Comparison of ENCODE assay signal across 8 cellular contexts in the genomic region with DNA sequence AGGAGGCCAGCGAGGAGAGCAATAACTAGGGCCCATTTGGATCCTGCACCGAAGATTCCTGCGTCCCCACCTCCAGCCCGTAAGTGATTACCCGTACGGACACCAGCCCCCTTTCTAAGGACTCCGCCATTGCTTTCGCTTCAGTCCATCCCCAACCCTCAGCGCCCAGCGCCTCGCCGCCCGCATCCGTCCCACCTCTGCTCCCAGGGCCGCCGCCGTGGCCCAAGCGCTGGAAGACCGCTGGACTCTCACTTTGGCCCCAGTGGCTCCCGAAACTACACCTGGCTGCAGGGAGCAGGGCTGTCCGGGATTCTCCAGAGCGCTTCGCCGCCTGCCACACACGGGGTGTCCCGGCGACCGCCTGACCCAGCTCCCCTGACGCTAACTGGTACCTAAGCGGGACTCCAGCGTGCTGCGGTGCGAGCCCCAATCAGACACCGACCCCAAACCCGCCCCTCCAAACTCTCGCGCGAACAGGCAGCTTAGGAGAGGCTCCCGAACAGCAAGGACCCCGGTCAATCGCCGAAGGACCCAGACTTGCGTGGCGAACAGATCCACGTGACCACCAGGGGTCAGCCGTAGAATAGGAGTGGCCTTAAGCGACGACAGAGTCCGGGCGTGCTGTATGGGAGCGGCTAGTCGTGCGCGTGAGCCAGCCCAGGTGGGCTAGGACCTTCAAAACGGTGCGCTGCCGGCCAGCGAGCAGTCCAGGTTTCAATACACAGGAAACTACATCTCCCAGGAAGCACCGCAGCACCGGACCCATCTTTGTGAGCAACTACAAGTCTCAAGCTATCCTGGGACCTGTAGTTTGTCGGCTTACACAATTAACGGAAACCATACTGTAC. TPM values are rescaled to one million over a fixed set of nuclear protein-coding genes. Genes with fewer than 3 reads are reported as not detected.
DNase-seq lines count a peak whose midpoint lies in the region; ATAC-seq, FAIRE-seq and TF ChIP-seq lines count a peak whose summit lies in the region.

A gene (minus strand): TSS at position 363 of the 848 bp plus-strand sequence. CDS start 771 bp downstream, outside the sequence.

- no peaks in the 10 kb centered on the region for H4K20me1 ChIP-seq in hepatocyte (ENCODE audit: insufficient read depth, poor library complexity, severe bottlenecking)

- FAIRE-seq in GM18507 (lab: Jason Lieb, UNC) = peak; percentile 99

- TF ChIP-seq CTCF in astrocyte of the cerebellum (IDR thresholded peaks at IDR 0.05; ENCODE audit: low read depth, low read length, missing control alignments) (no peak), hepatocyte (IDR thresholded peaks at IDR 0.05; ENCODE audit: poor library complexity) (peak; percentile 14)

- DNase-seq in GM18507 (ENCODE audit: extremely low spot score, insufficient read length, low read depth) (peak; percentile 90), NCI-H2029 treated with DMSO at 0.1 percent for 48 hours (lab: John Stamatoyannopoulos, UW) (peak; percentile 98), T-helper 9 cell (peak; percentile 91), astrocyte of the cerebellum (ENCODE audit: low read depth) (peak; percentile 94), hepatocyte (ENCODE audit: low spot score) (peak; percentile 97), renal cortical epithelial cell (ENCODE audit: low read depth) (peak; percentile 97), cortex of kidney (lab: John Stamatoyannopoulos, UW) (no peak)

- H3K79me2 ChIP-seq in hepatocyte = peaks cover 23% of the 10 kb centered on the region

- ATAC-seq in HG02981 (IDR thresholded peaks at IDR 0.05; ENCODE audit: unreplicated experiment) = peak; percentile 89

- peak within 1 kb of the TSS; percentile 50 for H2AFZ ChIP-seq in hepatocyte

- H3K27ac ChIP-seq in hepatocyte = peak within 1 kb of the TSS; percentile 68

- in situ Hi-C loops in astrocyte of the cerebellum (cut with HindIII; ENCODE audit: low sequenced_read_pairs) = no loop called here

- no peaks in the 10 kb centered on the region for H3K36me3 ChIP-seq in hepatocyte (replicated peaks; ENCODE audit: insufficient read depth, low read depth)

- no peaks in the 10 kb centered on the region for H3K27me3 ChIP-seq in hepatocyte

- WGBS in hepatocyte (ENCODE audit: low lambda C conversion rate, missing lambda C conversion rate) = under 1% methylated on average over 61 of the region's 62 CpGs

- H3K4me2 ChIP-seq in hepatocyte = peak within 1 kb of the TSS; percentile 76

- no peaks in the 10 kb centered on the region for H3K4me1 ChIP-seq in hepatocyte (ENCODE audit: insufficient read depth)

- H3K9me2 ChIP-seq in hepatocyte (replicated peaks; ENCODE audit: insufficient read depth) = no peaks in the 10 kb centered on the region

- H3K9me3 ChIP-seq in hepatocyte (ENCODE audit: low read depth) = no peaks in the 10 kb centered on the region

- peak within 1 kb of the TSS; percentile 95 for H3K4me3 ChIP-seq in astrocyte of the cerebellum (ENCODE audit: low read depth, low read length)
- H3K4me3 ChIP-seq in hepatocyte = peak within 1 kb of the TSS; percentile 18

RNA-seq across cellular contexts. Expression of the gene that starts here (rescaled TPM):
- total RNA-seq in hepatocyte = 155 and 179 TPM in 2 replicates
- 428 and 474 TPM in 2 replicates for polyA plus RNA-seq in hepatocyte
- 91.2 and 137 TPM in 2 replicates for total RNA-seq in renal cortical epithelial cell
